ENCODE assay signal across 4 cellular contexts in the genomic region with DNA sequence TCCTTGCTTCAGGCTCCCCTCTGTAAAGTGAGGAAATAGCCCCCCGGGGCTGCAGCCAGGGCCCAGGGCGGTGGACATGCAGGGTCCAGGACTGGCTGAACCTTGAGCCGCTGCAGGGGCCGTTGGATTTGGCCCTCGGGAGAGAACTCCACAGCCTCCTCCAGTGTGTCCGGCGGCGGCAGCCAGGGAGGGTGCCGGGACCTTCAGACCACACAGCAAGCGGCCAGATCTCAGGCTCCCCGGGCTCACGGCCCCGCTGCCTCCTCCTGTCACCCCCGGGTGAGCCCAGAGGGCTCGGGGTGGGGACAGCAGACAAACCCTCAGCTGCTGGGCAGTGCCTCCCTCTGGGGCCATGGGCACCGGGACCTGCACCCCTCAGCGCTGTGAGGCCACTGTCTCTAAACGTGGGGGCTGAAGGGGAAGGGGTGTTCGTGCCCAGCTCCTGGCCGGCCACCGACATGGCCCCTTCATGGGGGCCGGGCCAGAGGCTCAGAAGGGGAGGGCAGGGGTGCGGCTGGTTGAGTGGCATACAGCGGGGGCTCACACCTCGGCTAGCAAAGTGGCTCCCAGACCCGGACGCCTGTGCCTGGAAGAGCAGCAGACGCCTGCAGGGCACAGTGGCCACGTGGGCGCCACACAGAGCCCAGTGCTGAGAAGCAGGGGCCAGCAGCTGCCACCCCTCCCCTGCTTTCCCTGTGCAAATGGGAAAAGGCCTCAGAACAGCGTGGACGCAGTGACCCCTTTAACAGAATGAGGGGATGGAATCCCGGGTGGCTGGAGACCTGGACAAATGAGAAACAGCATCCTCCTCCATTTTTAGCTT.
TF ChIP-seq lines count a peak whose summit lies in the region.

No MANE protein-coding gene starts in this region.

TF ChIP-seq in SK-N-SH, 30 proteins besides CTCF, POLR2A, EP300 and RAD21:
- TF ChIP-seq ELF1 (IDR thresholded peaks at IDR 0.05) (no peak), NFIC (IDR thresholded peaks at IDR 0.05; ENCODE audit: borderline replicate concordance) (no peak), TCF12 (IDR thresholded peaks at IDR 0.05) (no peak), NRF1 (IDR thresholded peaks at IDR 0.05; ENCODE audit: low read depth, low read length) (no peak), MXI1 (IDR thresholded peaks at IDR 0.05; ENCODE audit: low read depth, low read length) (no peak), TEAD4 (IDR thresholded peaks at IDR 0.05; ENCODE audit: borderline replicate concordance, insufficient read depth) (no peak), GABPA (IDR thresholded peaks at IDR 0.05; ENCODE audit: low read depth) (no peak)
- TF ChIP-seq, protein P1, sequence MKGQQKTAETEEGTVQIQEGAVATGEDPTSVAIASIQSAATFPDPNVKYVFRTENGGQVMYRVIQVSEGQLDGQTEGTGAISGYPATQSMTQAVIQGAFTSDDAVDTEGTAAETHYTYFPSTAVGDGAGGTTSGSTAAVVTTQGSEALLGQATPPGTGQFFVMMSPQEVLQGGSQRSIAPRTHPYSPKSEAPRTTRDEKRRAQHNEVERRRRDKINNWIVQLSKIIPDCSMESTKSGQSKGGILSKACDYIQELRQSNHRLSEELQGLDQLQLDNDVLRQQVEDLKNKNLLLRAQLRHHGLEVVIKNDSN (IDR thresholded peaks at IDR 0.05; ENCODE audit: borderline replicate concordance, low read depth) = no peak

TF ChIP-seq in SK-N-SH treated with all-trans-retinoic acid at 6 μM for 48 hours, 23 proteins besides CTCF, POLR2A, EP300 and RAD21:
- TF ChIP-seq SNAI2 (CRISPR knock-in tag; IDR thresholded peaks at IDR 0.05) (no peak), ARNTL (CRISPR knock-in tag; IDR thresholded peaks at IDR 0.05; ENCODE audit: borderline replicate concordance, low read depth) (no peak), ZNF70 (CRISPR knock-in tag; IDR thresholded peaks at IDR 0.05) (no peak), ZFP30 (CRISPR knock-in tag; IDR thresholded peaks at IDR 0.05) (no peak), GLIS3 (CRISPR knock-in tag; IDR thresholded peaks at IDR 0.05) (no peak), ZNF565 (CRISPR knock-in tag; conservative IDR thresholded peaks at IDR 0.05; ENCODE audit: low read depth) (no peak)
- TF ChIP-seq, protein P2, sequence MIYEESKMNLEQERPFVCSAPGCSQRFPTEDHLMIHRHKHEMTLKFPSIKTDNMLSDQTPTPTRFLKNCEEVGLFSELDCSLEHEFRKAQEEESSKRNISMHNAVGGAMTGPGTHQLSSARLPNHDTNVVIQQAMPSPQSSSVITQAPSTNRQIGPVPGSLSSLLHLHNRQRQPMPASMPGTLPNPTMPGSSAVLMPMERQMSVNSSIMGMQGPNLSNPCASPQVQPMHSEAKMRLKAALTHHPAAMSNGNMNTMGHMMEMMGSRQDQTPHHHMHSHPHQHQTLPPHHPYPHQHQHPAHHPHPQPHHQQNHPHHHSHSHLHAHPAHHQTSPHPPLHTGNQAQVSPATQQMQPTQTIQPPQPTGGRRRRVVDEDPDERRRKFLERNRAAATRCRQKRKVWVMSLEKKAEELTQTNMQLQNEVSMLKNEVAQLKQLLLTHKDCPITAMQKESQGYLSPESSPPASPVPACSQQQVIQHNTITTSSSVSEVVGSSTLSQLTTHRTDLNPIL (CRISPR knock-in tag; IDR thresholded peaks at IDR 0.05; ENCODE audit: low read depth) = no peak

TF ChIP-seq in GM23338, 12 proteins besides CTCF, POLR2A, EP300 and RAD21 (continues in another document):
- TF ChIP-seq POLR2AphosphoS5 (IDR thresholded peaks at IDR 0.05; ENCODE audit: low read depth) (no peak), JUNB (IDR thresholded peaks at IDR 0.05; ENCODE audit: unreplicated experiment) (no peak), EZH2phosphoT487 (IDR thresholded peaks at IDR 0.05; ENCODE audit: unreplicated experiment) (no peak), ZNF114 (CRISPR knock-in tag; IDR thresholded peaks at IDR 0.05) (no peak), STAT1 (IDR thresholded peaks at IDR 0.05; ENCODE audit: unreplicated experiment) (no peak), NANOG (IDR thresholded peaks at IDR 0.05; ENCODE audit: borderline replicate concordance) (no peak), ZNF462 (CRISPR knock-in tag; IDR thresholded peaks at IDR 0.05) (no peak)
- TF ChIP-seq, protein P3, sequence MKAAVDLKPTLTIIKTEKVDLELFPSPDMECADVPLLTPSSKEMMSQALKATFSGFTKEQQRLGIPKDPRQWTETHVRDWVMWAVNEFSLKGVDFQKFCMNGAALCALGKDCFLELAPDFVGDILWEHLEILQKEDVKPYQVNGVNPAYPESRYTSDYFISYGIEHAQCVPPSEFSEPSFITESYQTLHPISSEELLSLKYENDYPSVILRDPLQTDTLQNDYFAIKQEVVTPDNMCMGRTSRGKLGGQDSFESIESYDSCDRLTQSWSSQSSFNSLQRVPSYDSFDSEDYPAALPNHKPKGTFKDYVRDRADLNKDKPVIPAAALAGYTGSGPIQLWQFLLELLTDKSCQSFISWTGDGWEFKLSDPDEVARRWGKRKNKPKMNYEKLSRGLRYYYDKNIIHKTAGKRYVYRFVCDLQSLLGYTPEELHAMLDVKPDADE (IDR thresholded peaks at IDR 0.05) = no peak

TF ChIP-seq in K562, 482 proteins besides CTCF, POLR2A, EP300 and RAD21:
- TF ChIP-seq, protein P4, sequence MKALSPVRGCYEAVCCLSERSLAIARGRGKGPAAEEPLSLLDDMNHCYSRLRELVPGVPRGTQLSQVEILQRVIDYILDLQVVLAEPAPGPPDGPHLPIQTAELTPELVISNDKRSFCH (CRISPR knock-in tag; IDR thresholded peaks at IDR 0.05) = no peak
- TF ChIP-seq, protein P4 (tag; IDR thresholded peaks at IDR 0.05) = no peak
- TF ChIP-seq DPF2 (IDR thresholded peaks at IDR 0.05) = no peak
- TF ChIP-seq HDAC2 (IDR thresholded peaks at IDR 0.05) = no peak
- TF ChIP-seq, protein P5, sequence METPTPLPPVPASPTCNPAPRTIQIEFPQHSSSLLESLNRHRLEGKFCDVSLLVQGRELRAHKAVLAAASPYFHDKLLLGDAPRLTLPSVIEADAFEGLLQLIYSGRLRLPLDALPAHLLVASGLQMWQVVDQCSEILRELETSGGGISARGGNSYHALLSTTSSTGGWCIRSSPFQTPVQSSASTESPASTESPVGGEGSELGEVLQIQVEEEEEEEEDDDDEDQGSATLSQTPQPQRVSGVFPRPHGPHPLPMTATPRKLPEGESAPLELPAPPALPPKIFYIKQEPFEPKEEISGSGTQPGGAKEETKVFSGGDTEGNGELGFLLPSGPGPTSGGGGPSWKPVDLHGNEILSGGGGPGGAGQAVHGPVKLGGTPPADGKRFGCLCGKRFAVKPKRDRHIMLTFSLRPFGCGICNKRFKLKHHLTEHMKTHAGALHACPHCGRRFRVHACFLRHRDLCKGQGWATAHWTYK (CRISPR knock-in tag; IDR thresholded peaks at IDR 0.05) = no peak
- no peak for TF ChIP-seq KAT8 (IDR thresholded peaks at IDR 0.05; ENCODE audit: low read depth)
- no peak for TF ChIP-seq ARHGAP35 (IDR thresholded peaks at IDR 0.05; ENCODE audit: partially characterized antibody)
TF ChIP-seq in K562: peak in this region for 0.
